9 cellular contexts compared by ENCODE assay signal in genomic region chr3:4866841-4867240, GRCh38.
A peak's percentile ranks its signal among the peaks of the same experiment; 100 is the strongest.
DNase-seq lines count a peak whose midpoint lies in the region; ATAC-seq and TF ChIP-seq lines count a peak whose summit lies in the region.
"Had no signal": no experiment of that assay in that cellular context is flagged by ENCODE, and none has a peak within 500 bp of the region (broad histone marks: within the 10 kb centered on the region; RNA-seq: fewer than 3 reads in every experiment).

No MANE protein-coding gene starts in this region.

- peak overlapping the region; percentile 77 for H3K9ac ChIP-seq in mucosa of stomach (ENCODE audit: low read length)

- peak; percentile 82 for DNase-seq in AG10803 (ENCODE audit: low read depth)
- DNase-seq in LHCN-M2 (ENCODE audit: low read depth) = peak; percentile 84
- no peak for DNase-seq in central memory CD8-positive, alpha-beta T cell (ENCODE audit: low spot score in 2 of 2)
- DNase-seq in DMS153 treated with DMSO at 0.1 percent for 48 hours (lab: John Stamatoyannopoulos, UW; ENCODE audit: unreplicated experiment) = no peak
- DNase-seq in D341Med (ENCODE audit: low spot score) = no peak
- no peak for DNase-seq in GDM1 (lab: John Stamatoyannopoulos, UW)

- no peak for ATAC-seq in central memory CD8-positive, alpha-beta T cell (replicated peaks; ENCODE audit: extremely low read depth, poor library complexity, severe bottlenecking)
- ATAC-seq in HG03460 (IDR thresholded peaks at IDR 0.05; ENCODE audit: unreplicated experiment) = no peak

- H3K4me3 ChIP-seq in AG10803 (ENCODE audit: low read length) = no peak overlapping the region; the same call in 1 of the 2 replicates
- no peak overlapping the region for H3K4me3 ChIP-seq in mucosa of stomach (ENCODE audit: low read length)

- peaks cover 22% of the 10 kb centered on the region for H3K4me1 ChIP-seq in mucosa of stomach (ENCODE audit: control insufficient read depth, insufficient read depth, low read length)

- no peaks in the 10 kb centered on the region for H3K9me3 ChIP-seq in mucosa of stomach (ENCODE audit: control insufficient read depth, low read length)

- H3K36me3 Mint-ChIP-seq in central memory CD8-positive, alpha-beta T cell (ENCODE audit: insufficient read depth) = peaks cover 12% of the 10 kb centered on the region
- H3K36me3 Mint-ChIP-seq: IgD-negative memory B cell had no signal

- no peak for TF ChIP-seq CTCF in AG10803 (conservative IDR thresholded peaks at IDR 0.05; ENCODE audit: low read length)

- H3K4me1 Mint-ChIP-seq in central memory CD8-positive, alpha-beta T cell = peaks cover 20% of the 10 kb centered on the region

- peak overlapping the region; percentile 93 for H3K27ac Mint-ChIP-seq in central memory CD8-positive, alpha-beta T cell (ENCODE audit: low read depth)

- H3K27me3 Mint-ChIP-seq in central memory CD8-positive, alpha-beta T cell = no peaks in the 10 kb centered on the region
- H3K27me3 Mint-ChIP-seq: IgD-negative memory B cell had no signal

- no peaks in the 10 kb centered on the region for H3K9me3 Mint-ChIP-seq in central memory CD8-positive, alpha-beta T cell

- H3K36me3 ChIP-seq in mucosa of stomach (ENCODE audit: control insufficient read depth, insufficient read depth, low read length) = no peaks in the 10 kb centered on the region

- H3K4me3 Mint-ChIP-seq in central memory CD8-positive, alpha-beta T cell = peak overlapping the region; percentile 76

- H3K27me3 ChIP-seq in mucosa of stomach (ENCODE audit: control insufficient read depth, insufficient read depth, low read length) = no peaks in the 10 kb centered on the region

Comparison
In these comparisons a context has a peak if more than half of its experiments do, and no peak if none do; other contexts are left out.
1. DNase-seq: peak in AG10803 (single experiment) and LHCN-M2 (single experiment); none in central memory CD8-positive, alpha-beta T cell (0 of 2), DMS153 treated with DMSO at 0.1 percent for 48 hours (single experiment), D341Med (single experiment) and GDM1 (single experiment).